1 cellular context compared by ENCODE assay signal in genomic region chr1:186662752-186663151, GRCh38.
TF ChIP-seq lines count a peak whose summit lies in the region.

No MANE protein-coding gene starts in this region.

TF ChIP-seq in WTC11, 78 proteins besides CTCF, POLR2A, EP300 and RAD21 (continued from another document):
- TF ChIP-seq ATF2 (CRISPR knock-in tag; IDR thresholded peaks at IDR 0.05; ENCODE audit: borderline replicate concordance, low read depth) = no peak
- no peak for TF ChIP-seq CREM (CRISPR knock-in tag; IDR thresholded peaks at IDR 0.05)
- no peak for TF ChIP-seq ERG (CRISPR knock-in tag; IDR thresholded peaks at IDR 0.05)
- no peak for TF ChIP-seq ATF3 (CRISPR knock-in tag; conservative IDR thresholded peaks at IDR 0.05)
- no peak for TF ChIP-seq ZNF671 (CRISPR knock-in tag; IDR thresholded peaks at IDR 0.05)
- TF ChIP-seq GRHL2 (CRISPR knock-in tag; IDR thresholded peaks at IDR 0.05; ENCODE audit: insufficient replicate concordance, severe bottlenecking) = no peak
